35 cellular contexts compared by ENCODE assay signal in genomic region chr1:239348635-239349353, GRCh38. TPM values are rescaled to one million over a fixed set of nuclear protein-coding genes. Genes with fewer than 3 reads are reported as not detected.
"Had no signal": no experiment of that assay in that cellular context is flagged by ENCODE, and none has a peak within 500 bp of the region (broad histone marks: within the 10 kb centered on the region; RNA-seq: fewer than 3 reads in every experiment).

No MANE protein-coding gene starts in this region.

- DNase-seq: activated B cell treated with CpG ODN at 0.5 μM for 24 hours; activated CD4-positive, alpha-beta memory T cell treated with anti-CD3 and anti-CD28 coated beads for 36 hours; activated CD4-positive, alpha-beta T cell treated with anti-CD3 and anti-CD28 coated beads for 4 hours; activated CD4-positive, alpha-beta T cell treated with anti-CD3 and anti-CD28 coated beads, Interleukin-2, amount 10 ng/mL, durations not matched to agents 24 days and 14 days; activated CD4-positive, alpha-beta T cell treated with anti-CD3 and anti-CD28 coated beads, Interleukin-2, amount 50 U/mL, for 1 hour; activated CD4-positive, alpha-beta T cell treated with anti-CD3 and anti-CD28 coated beads, Interleukin-2, amount 50 U/mL, for 4 hours; activated CD4-positive, CD25-positive, alpha-beta regulatory T cell treated with anti-CD3 and anti-CD28 coated beads, Interleukin-2, amount 50 U/mL, for 72 hours; activated CD8-positive, alpha-beta memory T cell treated with anti-CD3 and anti-CD28 coated beads, Interleukin-2, amount 50 U/mL, for 4 hours; activated CD8-positive, alpha-beta T cell treated with anti-CD3 and anti-CD28 coated beads for 36 hours; activated effector memory CD4-positive, alpha-beta T cell treated with anti-CD3 and anti-CD28 coated beads, Interleukin-2, amount 50 U/mL, for 16 hours; activated gamma-delta T cell treated with Interleukin-2 at 50 U/mL for 16 hours; activated naive CD4-positive, alpha-beta T cell; activated naive CD4-positive, alpha-beta T cell treated with anti-CD3 and anti-CD28 coated beads for 36 hours; activated naive CD4-positive, alpha-beta T cell treated with anti-CD3 and anti-CD28 coated beads, Interleukin-2, amount 50 U/mL, for 16 hours; activated naive CD8-positive, alpha-beta T cell treated with anti-CD3 and anti-CD28 coated beads for 36 hours; activated T-cell treated with anti-CD3 and anti-CD28 coated beads for 4 hours; activated T-cell treated with anti-CD3 and anti-CD28 coated beads, Interleukin-2, amount 50 U/mL, for 1 hour; activated T-cell treated with anti-CD3 and anti-CD28 coated beads, Interleukin-2, amount 50 U/mL, for 4 hours; activated T-cell treated with anti-CD3 and anti-CD28 coated beads, Interleukin-2, amount 50 U/mL, for 72 hours; adrenal gland; amniotic stem cell; aorta; caudate nucleus; cerebellar nuclear complex; T-helper 1 cell; T-helper 2 cell; T-helper 9 cell had no signal

- FAIRE-seq: astrocyte, bronchial epithelial cell, TTC549 had no signal

- ATAC-seq: activated CD8-positive, alpha-beta T cell treated with anti-CD3 and anti-CD28 coated beads for 36 hours; activated naive CD4-positive, alpha-beta T cell treated with anti-CD3 and anti-CD28 coated beads, Interleukin-2, amount 50 U/mL, for 72 hours; activated T-cell treated with anti-CD3 and anti-CD28 coated beads, Interleukin-2, amount 50 U/mL, for 4 hours; activated T-cell treated with anti-CD3 and anti-CD28 coated beads, Interleukin-2, amount 50 U/mL, for 72 hours; activated T-helper 17 cell treated with anti-CD3 and anti-CD28 coated beads, Interleukin-2, amount 50 U/mL, for 72 hours had no signal

- H3K27ac ChIP-seq: adrenal gland, cardiac muscle cell, VCaP had no signal

- H3K4me3 ChIP-seq: adrenal gland, cardiac muscle cell had no signal

- H3K27me3 ChIP-seq: adrenal gland, cardiac muscle cell had no signal

- H3K9me3 ChIP-seq: adrenal gland had no signal

- H3K36me3 ChIP-seq: adrenal gland, cardiac muscle cell had no signal

- H3K4me1 ChIP-seq: adrenal gland had no signal

RNA-seq across cellular contexts. Expression of gene CHRM3, which starts 37.6 kb away (rescaled TPM):
- total RNA-seq: activated B cell treated with CpG ODN at 0.5 μM for 24 hours; activated CD4-positive, alpha-beta T cell treated with anti-CD3 and anti-CD28 coated beads, Interleukin-2, amount 10 ng/mL, durations not matched to agents 24 days and 14 days; activated T-helper 1 cell treated with anti-CD3 and anti-CD28 coated beads, Interleukin-12 subunit alpha, Interleukin-12 subunit beta, Interleukin-2, Interleukin-4 antibody, amounts not matched to agents 30 ng/mL and 10 ng/mL and 1 ng/mL, durations not matched to agents 14 hours and 24 hours and 36 hours had no signal
